In the genomic region with DNA sequence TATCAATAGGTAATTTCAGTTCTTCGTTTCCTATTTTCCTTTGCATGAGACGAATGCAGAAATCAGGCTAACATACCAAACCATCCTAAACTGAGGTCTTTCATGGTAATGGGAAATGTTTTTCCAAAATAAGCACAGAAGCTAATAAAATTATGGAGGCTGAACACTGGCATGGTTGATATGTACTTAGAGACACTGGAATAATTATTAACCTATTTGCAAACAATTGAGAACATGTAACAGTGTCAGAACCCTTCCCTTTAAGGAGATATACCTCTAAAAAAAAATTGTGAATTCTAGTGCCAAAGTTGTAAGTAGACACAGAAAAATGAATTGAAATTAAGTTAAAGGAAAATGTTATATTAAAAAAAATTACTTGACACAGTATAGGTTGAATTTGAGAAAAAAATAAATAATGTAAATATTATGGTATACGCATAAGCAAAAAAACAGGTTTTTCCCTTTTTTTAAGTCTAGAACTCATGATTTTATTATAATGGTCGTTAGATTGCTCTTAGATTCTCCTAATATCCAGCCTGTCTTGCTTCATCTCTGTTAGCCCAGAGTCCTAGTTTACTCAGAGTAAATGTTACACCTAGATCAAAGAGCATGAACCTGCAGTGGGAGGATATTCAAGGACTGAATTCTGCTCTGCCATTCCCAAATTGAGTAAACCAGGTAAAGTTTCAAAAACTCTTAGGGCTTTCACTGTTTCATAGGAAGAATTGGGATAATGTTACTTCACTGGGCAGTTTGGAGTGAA, we compare ENCODE assay signal across 1 cellular context.
TF ChIP-seq lines count a peak whose summit lies in the region.

No MANE protein-coding gene starts in this region.

TF ChIP-seq in HepG2, 621 proteins besides CTCF, POLR2A, EP300 and RAD21 (continued from another document):
- TF ChIP-seq, protein P1, sequence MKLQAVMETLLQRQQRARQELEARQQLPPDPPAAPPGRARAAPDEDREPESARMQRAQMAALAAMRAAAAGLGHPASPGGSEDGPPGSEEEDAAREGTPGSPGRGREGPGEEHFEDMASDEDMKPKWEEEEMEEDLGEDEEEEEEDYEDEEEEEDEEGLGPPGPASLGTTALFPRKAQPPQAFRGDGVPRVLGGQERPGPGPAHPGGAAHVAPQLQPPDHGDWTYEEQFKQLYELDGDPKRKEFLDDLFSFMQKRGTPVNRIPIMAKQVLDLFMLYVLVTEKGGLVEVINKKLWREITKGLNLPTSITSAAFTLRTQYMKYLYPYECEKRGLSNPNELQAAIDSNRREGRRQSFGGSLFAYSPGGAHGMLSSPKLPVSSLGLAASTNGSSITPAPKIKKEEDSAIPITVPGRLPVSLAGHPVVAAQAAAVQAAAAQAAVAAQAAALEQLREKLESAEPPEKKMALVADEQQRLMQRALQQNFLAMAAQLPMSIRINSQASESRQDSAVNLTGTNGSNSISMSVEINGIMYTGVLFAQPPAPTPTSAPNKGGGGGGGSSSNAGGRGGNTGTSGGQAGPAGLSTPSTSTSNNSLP (IDR thresholded peaks at IDR 0.05; ENCODE audit: low read depth, low read length), result peak; percentile 95
- TF ChIP-seq, protein P2, sequence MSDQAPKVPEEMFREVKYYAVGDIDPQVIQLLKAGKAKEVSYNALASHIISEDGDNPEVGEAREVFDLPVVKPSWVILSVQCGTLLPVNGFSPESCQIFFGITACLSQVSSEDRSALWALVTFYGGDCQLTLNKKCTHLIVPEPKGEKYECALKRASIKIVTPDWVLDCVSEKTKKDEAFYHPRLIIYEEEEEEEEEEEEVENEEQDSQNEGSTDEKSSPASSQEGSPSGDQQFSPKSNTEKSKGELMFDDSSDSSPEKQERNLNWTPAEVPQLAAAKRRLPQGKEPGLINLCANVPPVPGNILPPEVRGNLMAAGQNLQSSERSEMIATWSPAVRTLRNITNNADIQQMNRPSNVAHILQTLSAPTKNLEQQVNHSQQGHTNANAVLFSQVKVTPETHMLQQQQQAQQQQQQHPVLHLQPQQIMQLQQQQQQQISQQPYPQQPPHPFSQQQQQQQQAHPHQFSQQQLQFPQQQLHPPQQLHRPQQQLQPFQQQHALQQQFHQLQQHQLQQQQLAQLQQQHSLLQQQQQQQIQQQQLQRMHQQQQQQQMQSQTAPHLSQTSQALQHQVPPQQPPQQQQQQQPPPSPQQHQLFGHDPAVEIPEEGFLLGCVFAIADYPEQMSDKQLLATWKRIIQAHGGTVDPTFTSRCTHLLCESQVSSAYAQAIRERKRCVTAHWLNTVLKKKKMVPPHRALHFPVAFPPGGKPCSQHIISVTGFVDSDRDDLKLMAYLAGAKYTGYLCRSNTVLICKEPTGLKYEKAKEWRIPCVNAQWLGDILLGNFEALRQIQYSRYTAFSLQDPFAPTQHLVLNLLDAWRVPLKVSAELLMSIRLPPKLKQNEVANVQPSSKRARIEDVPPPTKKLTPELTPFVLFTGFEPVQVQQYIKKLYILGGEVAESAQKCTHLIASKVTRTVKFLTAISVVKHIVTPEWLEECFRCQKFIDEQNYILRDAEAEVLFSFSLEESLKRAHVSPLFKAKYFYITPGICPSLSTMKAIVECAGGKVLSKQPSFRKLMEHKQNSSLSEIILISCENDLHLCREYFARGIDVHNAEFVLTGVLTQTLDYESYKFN (CRISPR knock-in tag; conservative IDR thresholded peaks at IDR 0.05), result peak; percentile 98
- no peak for TF ChIP-seq FOXM1 (CRISPR knock-in tag; IDR thresholded peaks at IDR 0.05)
- TF ChIP-seq, protein P3, sequence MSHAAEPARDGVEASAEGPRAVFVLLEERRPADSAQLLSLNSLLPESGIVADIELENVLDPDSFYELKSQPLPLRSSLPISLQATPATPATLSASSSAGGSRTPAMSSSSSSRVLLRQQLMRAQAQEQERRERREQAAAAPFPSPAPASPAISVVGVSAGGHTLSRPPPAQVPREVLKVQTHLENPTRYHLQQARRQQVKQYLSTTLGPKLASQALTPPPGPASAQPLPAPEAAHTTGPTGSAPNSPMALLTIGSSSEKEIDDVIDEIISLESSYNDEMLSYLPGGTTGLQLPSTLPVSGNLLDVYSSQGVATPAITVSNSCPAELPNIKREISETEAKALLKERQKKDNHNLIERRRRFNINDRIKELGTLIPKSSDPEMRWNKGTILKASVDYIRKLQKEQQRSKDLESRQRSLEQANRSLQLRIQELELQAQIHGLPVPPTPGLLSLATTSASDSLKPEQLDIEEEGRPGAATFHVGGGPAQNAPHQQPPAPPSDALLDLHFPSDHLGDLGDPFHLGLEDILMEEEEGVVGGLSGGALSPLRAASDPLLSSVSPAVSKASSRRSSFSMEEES (CRISPR knock-in tag; IDR thresholded peaks at IDR 0.05), result peak; percentile 33; the same call in 1 of the 2 replicates
- TF ChIP-seq, protein P4, sequence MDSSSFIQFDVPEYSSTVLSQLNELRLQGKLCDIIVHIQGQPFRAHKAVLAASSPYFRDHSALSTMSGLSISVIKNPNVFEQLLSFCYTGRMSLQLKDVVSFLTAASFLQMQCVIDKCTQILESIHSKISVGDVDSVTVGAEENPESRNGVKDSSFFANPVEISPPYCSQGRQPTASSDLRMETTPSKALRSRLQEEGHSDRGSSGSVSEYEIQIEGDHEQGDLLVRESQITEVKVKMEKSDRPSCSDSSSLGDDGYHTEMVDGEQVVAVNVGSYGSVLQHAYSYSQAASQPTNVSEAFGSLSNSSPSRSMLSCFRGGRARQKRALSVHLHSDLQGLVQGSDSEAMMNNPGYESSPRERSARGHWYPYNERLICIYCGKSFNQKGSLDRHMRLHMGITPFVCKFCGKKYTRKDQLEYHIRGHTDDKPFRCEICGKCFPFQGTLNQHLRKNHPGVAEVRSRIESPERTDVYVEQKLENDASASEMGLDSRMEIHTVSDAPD (CRISPR knock-in tag; IDR thresholded peaks at IDR 0.05), result no peak
